Comparison of ENCODE assay signal across 2 cellular contexts in genomic region chrX:75273483-75273882, GRCh38.
TF ChIP-seq lines count a peak whose summit lies in the region.

No MANE protein-coding gene starts in this region.

TF ChIP-seq in HCT116, 20 proteins besides CTCF, POLR2A, EP300 and RAD21 (continued from another document):
- TF ChIP-seq ZBTB33 (IDR thresholded peaks at IDR 0.05; ENCODE audit: extremely low read depth, insufficient replicate concordance, low read length): no peak

TF ChIP-seq in endothelial cell of umbilical vein, 7 proteins besides CTCF, POLR2A, EP300 and RAD21 (continued from another document):
- TF ChIP-seq, protein P1, sequence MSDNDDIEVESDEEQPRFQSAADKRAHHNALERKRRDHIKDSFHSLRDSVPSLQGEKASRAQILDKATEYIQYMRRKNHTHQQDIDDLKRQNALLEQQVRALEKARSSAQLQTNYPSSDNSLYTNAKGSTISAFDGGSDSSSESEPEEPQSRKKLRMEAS (IDR thresholded peaks at IDR 0.05; ENCODE audit: insufficient read depth, insufficient read length): no peak
- TF ChIP-seq POLR2AphosphoS5 (IDR thresholded peaks at IDR 0.05; ENCODE audit: insufficient read depth, low read depth, low read length): no peak
- TF ChIP-seq JUN (IDR thresholded peaks at IDR 0.05; ENCODE audit: borderline replicate concordance, insufficient read depth, insufficient read length, low read depth): no peak
